24 cellular contexts compared by ENCODE assay signal in the genomic region with DNA sequence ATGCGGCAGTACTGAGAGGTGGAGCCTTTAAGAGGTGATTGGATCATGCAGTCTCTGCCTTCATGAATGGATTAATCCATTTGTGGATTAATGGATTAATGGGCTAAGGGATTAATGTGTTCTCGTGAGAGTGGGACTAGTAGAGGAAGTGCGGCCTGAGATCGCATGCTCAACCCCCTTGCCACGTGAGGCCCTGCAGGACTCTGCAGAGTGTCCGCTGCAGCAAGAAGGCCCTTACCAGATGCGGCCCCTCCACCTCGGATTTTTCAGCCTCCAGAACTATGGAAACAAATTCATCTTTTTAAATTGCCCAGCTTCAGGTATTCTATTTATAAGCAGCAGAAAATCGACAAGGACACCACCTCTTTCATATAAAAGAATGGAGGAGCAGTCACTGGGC.
DNase-seq lines count a peak whose midpoint lies in the region; ATAC-seq and TF ChIP-seq lines count a peak whose summit lies in the region.
"Had no signal": no experiment of that assay in that cellular context is flagged by ENCODE, and none has a peak within 500 bp of the region (broad histone marks: within the 10 kb centered on the region; RNA-seq: fewer than 3 reads in every experiment).

No MANE protein-coding gene starts in this region.

- H3K4me3 ChIP-seq in coronary artery, result no peak overlapping the region
- no peak overlapping the region for H3K4me3 ChIP-seq in BE2C (ENCODE audit: low read depth, low read length)
- H3K4me3 ChIP-seq: GM23338, Peyer's patch had no signal

- TF ChIP-seq CTCF in coronary artery (IDR thresholded peaks at IDR 0.05) (no peak), progenitor cell of endocrine pancreas (IDR thresholded peaks at IDR 0.05; ENCODE audit: unreplicated experiment) (no peak), BE2C (IDR thresholded peaks at IDR 0.05; ENCODE audit: low read depth, low read length) (no peak)

- no peaks in the 10 kb centered on the region for H3K9me3 Mint-ChIP-seq in progenitor cell of endocrine pancreas (ENCODE audit: low read depth)
- H3K9me3 Mint-ChIP-seq: GM23338 had no signal

- H3K27ac ChIP-seq in coronary artery, result no peak overlapping the region
- H3K27ac ChIP-seq: 22Rv1, Peyer's patch had no signal

- H3K27me3 ChIP-seq in BE2C, result no peaks in the 10 kb centered on the region
- H3K27me3 ChIP-seq: Peyer's patch had no signal

- peaks cover 6% of the 10 kb centered on the region for H3K27me3 Mint-ChIP-seq in progenitor cell of endocrine pancreas
- H3K27me3 Mint-ChIP-seq: CD4-positive, CD25-positive, alpha-beta regulatory T cell had no signal

- peak; percentile 17 for DNase-seq in activated CD4-positive, CD25-positive, alpha-beta regulatory T cell treated with anti-CD3 and anti-CD28 coated beads, Interleukin-2, amount 50 U/mL, for 72 hours
- no peak for DNase-seq in activated CD4-positive, CD25-positive, alpha-beta regulatory T cell (lab: John Stamatoyannopoulos, UW)
- DNase-seq in NCI-H524 (lab: John Stamatoyannopoulos, UW), result peak; percentile 96 to 99
- peak; percentile 49 for DNase-seq in coronary artery (ENCODE audit: low spot score)
- DNase-seq in progenitor cell of endocrine pancreas (ENCODE audit: low spot score, unreplicated experiment), result no peak
- no peak for DNase-seq in BE2C
- DNase-seq: CD4-positive, CD25-positive, alpha-beta regulatory T cell; COR-L47; DMS153; GF-D8; MM.1S; NCI-H1092; NCI-H146; NCI-H2029 treated with DMSO at 0.1 percent for 48 hours; NCI-H2171; NCI-H69; NK-92 treated with Interleukin-12 subunit alpha and Interleukin-12 subunit beta, amount 100 ng/mL, for 24 hours had no signal

- ATAC-seq in HG03439 (IDR thresholded peaks at IDR 0.05; ENCODE audit: unreplicated experiment) (no peak), HG03175 (IDR thresholded peaks at IDR 0.05; ENCODE audit: unreplicated experiment) (no peak)
- ATAC-seq: GM23338, HCT116, Right ventricle myocardium inferior had no signal

- no peaks in the 10 kb centered on the region for H3K36me3 Mint-ChIP-seq in progenitor cell of endocrine pancreas (ENCODE audit: insufficient read depth)
- H3K36me3 Mint-ChIP-seq: CD4-positive, CD25-positive, alpha-beta regulatory T cell had no signal

- no peaks in the 10 kb centered on the region for H3K4me1 Mint-ChIP-seq in progenitor cell of endocrine pancreas (ENCODE audit: low read depth)
- H3K4me1 Mint-ChIP-seq: CD4-positive, CD25-positive, alpha-beta regulatory T cell had no signal

- no peaks in the 10 kb centered on the region for H3K9me3 ChIP-seq in BE2C
- H3K9me3 ChIP-seq: Peyer's patch had no signal

- H3K4me1 ChIP-seq in BE2C, result no peaks in the 10 kb centered on the region
- H3K4me1 ChIP-seq: Peyer's patch had no signal

- peak overlapping the region; percentile 10 for H3K27ac Mint-ChIP-seq in progenitor cell of endocrine pancreas
- H3K27ac Mint-ChIP-seq: CD4-positive, CD25-positive, alpha-beta regulatory T cell; GM23338 had no signal

- no peak overlapping the region for H3K4me3 Mint-ChIP-seq in progenitor cell of endocrine pancreas (ENCODE audit: low read depth)
- H3K4me3 Mint-ChIP-seq: CD4-positive, CD25-positive, alpha-beta regulatory T cell; GM23338 had no signal

- H3K36me3 ChIP-seq in BE2C, result no peaks in the 10 kb centered on the region
- H3K36me3 ChIP-seq: Peyer's patch had no signal

Comparison
In these comparisons a context has a peak if more than half of its experiments do, and no peak if none do; other contexts are left out.
1. DNase-seq: peak in activated CD4-positive, CD25-positive, alpha-beta regulatory T cell treated with anti-CD3 and anti-CD28 coated beads, Interleukin-2, amount 50 U/mL, for 72 hours (single experiment), NCI-H524 (2 of 2) and coronary artery (single experiment); none in activated CD4-positive, CD25-positive, alpha-beta regulatory T cell (0 of 4), progenitor cell of endocrine pancreas (single experiment) and BE2C (single experiment).